In the genomic region with DNA sequence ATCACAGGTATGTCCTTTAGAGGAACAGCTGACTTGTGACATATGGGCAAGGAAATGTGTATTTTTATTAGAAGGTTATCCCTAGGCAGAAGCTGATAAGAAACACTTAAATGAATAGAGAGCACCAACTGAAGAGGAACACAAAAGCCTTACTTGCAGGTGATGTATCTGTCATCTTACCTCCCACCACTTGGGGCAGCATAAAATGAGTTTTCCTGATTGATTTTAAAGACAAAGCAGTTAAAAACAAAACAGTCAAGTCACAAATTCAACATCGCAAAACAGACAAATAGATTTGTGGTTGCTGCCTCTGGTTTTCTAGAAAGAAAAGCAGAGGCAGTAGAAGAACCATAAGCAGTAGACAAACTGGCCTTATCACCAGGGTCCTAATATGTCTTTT, we compare ENCODE assay signal across 18 cellular contexts.
DNase-seq lines count a peak whose midpoint lies in the region; ATAC-seq and TF ChIP-seq lines count a peak whose summit lies in the region.
"Had no signal": no experiment of that assay in that cellular context is flagged by ENCODE, and none has a peak within 500 bp of the region (broad histone marks: within the 10 kb centered on the region; RNA-seq: fewer than 3 reads in every experiment).

No MANE protein-coding gene starts in this region.

- no peaks in the 10 kb centered on the region for H3K9me3 ChIP-seq in DND-41 (ENCODE audit: insufficient read depth, low read length, severe bottlenecking)
- no peaks in the 10 kb centered on the region for H3K9me3 ChIP-seq in uterus

- no peaks in the 10 kb centered on the region for H4K20me1 ChIP-seq in DND-41 (ENCODE audit: insufficient read depth, low read length)

- no peak overlapping the region for H3K4ac ChIP-seq in mesendoderm (ENCODE audit: low read depth, low read length)

- no CpG with 5 or more reads among the region's 1 CpG for WGBS in mesendoderm (ENCODE audit: extremely low coverage, insufficient coverage, low lambda C conversion rate)

- H3K4me3 ChIP-seq in DND-41 (ENCODE audit: low read depth in 1 of 2, low read length in 2 of 2) (no peak overlapping the region), HFF-Myc (replicated peaks; ENCODE audit: low read depth, low read length) (no peak overlapping the region), mesendoderm (ENCODE audit: low read length) (no peak overlapping the region), uterus (no peak overlapping the region)
- H3K4me3 ChIP-seq: GM12878 had no signal

- H2BK5ac ChIP-seq in mesendoderm (ENCODE audit: low read length), result no peak overlapping the region

- H3K23ac ChIP-seq in mesendoderm (ENCODE audit: low read length), result no peak overlapping the region

- H2AFZ ChIP-seq in DND-41 (ENCODE audit: low read depth, low read length), result no peak overlapping the region

- H3K4me1 ChIP-seq in DND-41 (ENCODE audit: insufficient read depth, low read length) (no peaks in the 10 kb centered on the region), mesendoderm (ENCODE audit: control insufficient read depth, low read depth, low read length) (no peaks in the 10 kb centered on the region), uterus (no peaks in the 10 kb centered on the region)

- H4K8ac ChIP-seq in mesendoderm (ENCODE audit: low read depth, low read length), result no peak overlapping the region

- H3K79me2 ChIP-seq in DND-41 (ENCODE audit: insufficient read depth, low read length) (no peaks in the 10 kb centered on the region), mesendoderm (ENCODE audit: control insufficient read depth, insufficient read depth, low read length) (no peaks in the 10 kb centered on the region)

- H3K36me3 ChIP-seq in DND-41 (ENCODE audit: insufficient read depth, low read length), result no peaks in the 10 kb centered on the region
- no peaks in the 10 kb centered on the region for H3K36me3 ChIP-seq in mesendoderm (ENCODE audit: control insufficient read depth, insufficient read depth, low read length)
- H3K36me3 ChIP-seq in uterus, result no peaks in the 10 kb centered on the region

- ATAC-seq in DND-41 (ENCODE audit: insufficient read depth, low read depth) (no peak), HG03432 (IDR thresholded peaks at IDR 0.05; ENCODE audit: unreplicated experiment) (no peak)
- ATAC-seq: GM12878, T-helper 17 cell had no signal

- H3K56ac ChIP-seq in mesendoderm (ENCODE audit: low read length), result no peak overlapping the region

- no peak overlapping the region for H4K5ac ChIP-seq in mesendoderm (ENCODE audit: low read length)

- no peak overlapping the region for H3K18ac ChIP-seq in mesendoderm (ENCODE audit: low read length)

- H2BK120ac ChIP-seq in mesendoderm (ENCODE audit: low read depth, low read length), result no peak overlapping the region

- no peak for TF ChIP-seq POLR2A in uterus (IDR thresholded peaks at IDR 0.05)

- no peak overlapping the region for H3K27ac ChIP-seq in DND-41 (ENCODE audit: low read length)
- H3K27ac ChIP-seq in mesendoderm (ENCODE audit: low read depth, low read length), result no peak overlapping the region
- no peak overlapping the region for H3K27ac ChIP-seq in uterus

- no peaks in the 10 kb centered on the region for H3K79me1 ChIP-seq in mesendoderm (ENCODE audit: low read length)

- no peak overlapping the region for H3K9ac ChIP-seq in DND-41 (ENCODE audit: low read depth, low read length)
- H3K9ac ChIP-seq in mesendoderm (ENCODE audit: low read length), result no peak overlapping the region

- H3K4me2 ChIP-seq in DND-41 (ENCODE audit: insufficient read depth, low read length) (no peak overlapping the region), mesendoderm (ENCODE audit: low read length) (no peak overlapping the region)

- DNase-seq in DND-41, result no peak
- no peak for DNase-seq in HFF-Myc (ENCODE audit: extremely low read depth, low read depth)
- peak; percentile 2 for DNase-seq in RPMI8226
- DNase-seq in mesendoderm, result peak; percentile 10
- DNase-seq in NCI-H2081 treated with DMSO at 0.1 percent for 48 hours (lab: John Stamatoyannopoulos, UW), result no peak
- DNase-seq in uterus, result no peak
- DNase-seq in islet precursor cell, result no peak
- DNase-seq: activated CD4-positive, CD25-positive, alpha-beta regulatory T cell treated with anti-CD3 and anti-CD28 coated beads, Interleukin-2, amount 50 U/mL, for 72 hours; activated CD8-positive, alpha-beta memory T cell treated with anti-CD3 and anti-CD28 coated beads, Interleukin-2, amount 50 U/mL, for 48 hours; activated naive CD4-positive, alpha-beta T cell; AML-193; DMS153; foreskin fibroblast; IMR-90; T-helper 17 cell; trophoblast cell had no signal

- H2BK15ac ChIP-seq in mesendoderm (replicated peaks; ENCODE audit: low read depth), result no peak overlapping the region

- TF ChIP-seq CTCF in DND-41 (IDR thresholded peaks at IDR 0.05; ENCODE audit: borderline replicate concordance, extremely low read depth, low read length, poor library complexity, severe bottlenecking) (peak; percentile 41), HFF-Myc (IDR thresholded peaks at IDR 0.05; ENCODE audit: low read depth, low read length, missing control alignments) (peak; percentile 25), uterus (IDR thresholded peaks at IDR 0.05) (no peak)

- intact Hi-C loops in uterus (cut with DNase I; ENCODE audit: low total_unique reads), result no loop called here

- no peak overlapping the region for H2AK5ac ChIP-seq in mesendoderm (ENCODE audit: low read length)

- H3K27me3 ChIP-seq in DND-41 (ENCODE audit: insufficient read depth, low read length, poor library complexity) (no peaks in the 10 kb centered on the region), mesendoderm (ENCODE audit: insufficient read depth, low read length, poor library complexity) (no peaks in the 10 kb centered on the region), uterus (no peaks in the 10 kb centered on the region)

Comparison
In these comparisons a context has a peak if more than half of its experiments do, and no peak if none do; other contexts are left out.
1. DNase-seq: peak in RPMI8226 (single experiment) and mesendoderm (single experiment); none in DND-41 (single experiment), HFF-Myc (single experiment), NCI-H2081 treated with DMSO at 0.1 percent for 48 hours (single experiment), uterus (0 of 2) and islet precursor cell (single experiment).
2. CTCF ChIP-seq: peak in DND-41 (single experiment) and HFF-Myc (single experiment); none in uterus (0 of 4).